Comparison of ENCODE assay signal across 8 cellular contexts in genomic region chr14:105300542-105301102, GRCh38. TPM values are rescaled to one million over a fixed set of nuclear protein-coding genes. Genes with fewer than 3 reads are reported as not detected.
DNase-seq lines count a peak whose midpoint lies in the region; ATAC-seq and TF ChIP-seq lines count a peak whose summit lies in the region.

Gene BRF1, minus strand, starts transcription at chr14:105301001. Its CDS starts 372 bp downstream, at chr14:105300629.

- H3K4me3 ChIP-seq in left lung = peak within 1 kb of the TSS; percentile 66 to 77

- no peak for TF ChIP-seq CTCF in left lung (IDR thresholded peaks at IDR 0.05)

- H3K9me3 ChIP-seq in left lung = no peaks in the 10 kb centered on the region

- intact Hi-C loops in left lung (cut with DNase I) = no loop called here

- H3K27ac ChIP-seq in left lung = peak within 1 kb of the TSS; percentile 92 to 94

- ATAC-seq in GM18909 (IDR thresholded peaks at IDR 0.05; ENCODE audit: poor library complexity, unreplicated experiment) (peak; percentile 91), HG03139 (IDR thresholded peaks at IDR 0.05; ENCODE audit: unreplicated experiment) (peak; percentile 81), left lung (peak; percentile 94)

- no peaks in the 10 kb centered on the region for H3K27me3 ChIP-seq in left lung

- H3K4me1 ChIP-seq in left lung = peaks cover 6 to 28% of the 10 kb centered on the region in 2 donors

- H3K36me3 ChIP-seq in left lung = no peaks in the 10 kb centered on the region

- DNase-seq in AG08396 (ENCODE audit: low spot score) (peak; percentile 96), NCI-H446 (lab: John Stamatoyannopoulos, UW) (peak; percentile 95 to 96), dedifferentiated amniotic fluid mesenchymal stem cell (ENCODE audit: extremely low spot score) (peak; percentile 76), left lung (peak; percentile 96 to 98)
- DNase-seq in activated CD4-positive, alpha-beta T cell treated with anti-CD3 and anti-CD28 coated beads, Interleukin-2, amount 50 U/mL, for 1 hour = peak; percentile 97
- peak; percentile 94 to 98 for DNase-seq in stimulated activated CD4-positive, alpha-beta T cell treated with anti-CD3 and anti-CD28 coated beads, Interleukin-2, amount 100 ng/mL, for 48 hours

RNA-seq across cellular contexts. Expression of gene BRF1, which starts in this region (rescaled TPM):
- total RNA-seq in left lung = 10 to 100 TPM; 32.7 to 33.6 TPM

Comparison
In these comparisons a context has a peak if more than half of its experiments do, and no peak if none do; other contexts are left out.
1. Peak in every context shown above with its lines: DNase-seq, ATAC-seq, H3K4me3 ChIP-seq and H3K27ac ChIP-seq.